Comparison of ENCODE assay signal across 18 cellular contexts in genomic region chr9:107208121-107208520, GRCh38.
DNase-seq lines count a peak whose midpoint lies in the region; ATAC-seq and TF ChIP-seq lines count a peak whose summit lies in the region.
"Had no signal": no experiment of that assay in that cellular context is flagged by ENCODE, and none has a peak within 500 bp of the region (broad histone marks: within the 10 kb centered on the region; RNA-seq: fewer than 3 reads in every experiment).

No MANE protein-coding gene starts in this region.

- H4K8ac ChIP-seq in trophoblast cell (ENCODE audit: low read depth, low read length) = no peak overlapping the region

- no peak overlapping the region for H3K9ac ChIP-seq in trophoblast cell (ENCODE audit: low read length)
- H3K9ac ChIP-seq: BLaER1 treated with 17β-estradiol and CSF1 and Interleukin-3, amounts not matched to agents 10 nM and 100 nM had no signal

- intact Hi-C loops in esophagus muscularis mucosa (cut with DNase I) = no loop called here

- no peak overlapping the region for H3K23ac ChIP-seq in trophoblast cell (ENCODE audit: low read length)

- H2BK5ac ChIP-seq in trophoblast cell (ENCODE audit: low read depth, low read length, poor library complexity) = no peak overlapping the region

- no peak overlapping the region for H2BK12ac ChIP-seq in trophoblast cell (ENCODE audit: low read length)

- H3K4me3 ChIP-seq in GM12865 (ENCODE audit: low read depth, low read length) = no peak overlapping the region
- H3K4me3 ChIP-seq in esophagus muscularis mucosa = no peak overlapping the region
- H3K4me3 ChIP-seq in trophoblast cell (ENCODE audit: low read depth, low read length) = no peak overlapping the region
- H3K4me3 ChIP-seq: BLaER1 treated with 17β-estradiol and CSF1 and Interleukin-3, amounts not matched to agents 10 nM and 100 nM; hepatocyte; K562; prostate gland; thoracic aorta had no signal

- H3K18ac ChIP-seq in trophoblast cell (ENCODE audit: low read length) = no peak overlapping the region

- H3K4me1 ChIP-seq in esophagus muscularis mucosa (no peaks in the 10 kb centered on the region), trophoblast cell (ENCODE audit: control insufficient read depth in 1 of 2, insufficient read depth in 2 of 2, low read length in 2 of 2) (peaks cover 11 to 15% of the 10 kb centered on the region in 2 experiments)
- H3K4me1 ChIP-seq: prostate gland had no signal

- no peak for TF ChIP-seq EP300 in esophagus muscularis mucosa (IDR thresholded peaks at IDR 0.05)

- no peak overlapping the region for H3K4ac ChIP-seq in trophoblast cell (ENCODE audit: low read depth, low read length)

- no peaks in the 10 kb centered on the region for H3K79me2 ChIP-seq in trophoblast cell (ENCODE audit: control insufficient read depth, insufficient read depth, low read length, poor library complexity)
- H3K79me2 ChIP-seq: hepatocyte had no signal

- no peak overlapping the region for H4K12ac ChIP-seq in trophoblast cell (ENCODE audit: low read depth, low read length)

- 75% methylated on average over 3 of the region's 3 CpGs for WGBS in esophagus muscularis mucosa
- no CpG with 5 or more reads among the region's 3 CpGs for WGBS in trophoblast cell (ENCODE audit: extremely low coverage, insufficient coverage, insufficient read length)

- H2AFZ ChIP-seq in trophoblast cell (ENCODE audit: insufficient read depth, low read length, poor library complexity) = no peak overlapping the region
- H2AFZ ChIP-seq: hepatocyte had no signal

- H3K27me3 ChIP-seq in esophagus muscularis mucosa (no peaks in the 10 kb centered on the region), trophoblast cell (ENCODE audit: insufficient read depth, low read length) (no peaks in the 10 kb centered on the region)
- H3K27me3 ChIP-seq: BLaER1 treated with 17β-estradiol and CSF1 and Interleukin-3, amounts not matched to agents 10 nM and 100 nM; hepatocyte had no signal

- H3K27ac ChIP-seq in esophagus muscularis mucosa (replicated peaks in 1 of 4) = no peak overlapping the region
- H3K27ac ChIP-seq in trophoblast cell (ENCODE audit: low read depth, low read length) = no peak overlapping the region
- H3K27ac ChIP-seq: BLaER1 treated with 17β-estradiol and CSF1 and Interleukin-3, amounts not matched to agents 10 nM and 100 nM; hepatocyte; prostate gland; thoracic aorta had no signal

- no peak for ATAC-seq in GM19023 (IDR thresholded peaks at IDR 0.05; ENCODE audit: unreplicated experiment)
- ATAC-seq: K562, natural killer cell, T-cell had no signal

- no peak overlapping the region for H3K14ac ChIP-seq in trophoblast cell (ENCODE audit: low read length)

- H3K4me2 ChIP-seq in trophoblast cell (ENCODE audit: low read length) = no peak overlapping the region
- H3K4me2 ChIP-seq: hepatocyte had no signal

- H3K79me1 ChIP-seq in trophoblast cell (ENCODE audit: low read length) = peaks cover 12% of the 10 kb centered on the region

- H3K36me3 ChIP-seq in esophagus muscularis mucosa (no peaks in the 10 kb centered on the region), trophoblast cell (ENCODE audit: control insufficient read depth in 1 of 2, insufficient read depth in 2 of 2, low read length in 2 of 2) (no peaks in the 10 kb centered on the region)
- H3K36me3 ChIP-seq: BLaER1 treated with 17β-estradiol and CSF1 and Interleukin-3, amounts not matched to agents 10 nM and 100 nM; prostate gland; thoracic aorta had no signal

- peak overlapping the region; percentile 64 for H2AK5ac ChIP-seq in trophoblast cell (ENCODE audit: low read length)

- no peak overlapping the region for H2BK120ac ChIP-seq in trophoblast cell (ENCODE audit: insufficient read depth, low read length, poor library complexity)

- H3K9me3 ChIP-seq in esophagus muscularis mucosa (peaks cover 0 to 4% (median 0%) of the 10 kb centered on the region in 4 donors), trophoblast cell (ENCODE audit: insufficient read depth, low read depth, low read length) (no peaks in the 10 kb centered on the region)
- H3K9me3 ChIP-seq: prostate gland had no signal

- no peak for TF ChIP-seq POLR2A in esophagus muscularis mucosa (IDR thresholded peaks at IDR 0.05; ENCODE audit: low read depth)

- TF ChIP-seq CTCF in GM12865 (IDR thresholded peaks at IDR 0.05; ENCODE audit: insufficient read depth, low read depth, low read length, missing control alignments) = no peak
- TF ChIP-seq CTCF in esophagus muscularis mucosa (IDR thresholded peaks at IDR 0.05) = no peak

- DNase-seq in GM12865 (ENCODE audit: low read depth) = peak; percentile 22
- DNase-seq in HT1080 (ENCODE audit: low read depth) = peak; percentile 81
- DNase-seq in esophagus muscularis mucosa (ENCODE audit: extremely low spot score) = peak; percentile 78
- no peak for DNase-seq in trophoblast cell
- no peak for DNase-seq in cerebellar cortex (ENCODE audit: low spot score)
- DNase-seq in CD1c-positive myeloid dendritic cell (ENCODE audit: extremely low spot score) = no peak
- DNase-seq: activated T-cell treated with anti-CD3 and anti-CD28 coated beads, Interleukin-2, amount 50 U/mL, for 24 hours; islet precursor cell; natural killer cell; NCI-H2029 treated with DMSO at 0.1 percent for 48 hours; NCI-H446 treated with DMSO at 0.1 percent for 48 hours; T-cell had no signal

- H4K91ac ChIP-seq in trophoblast cell (ENCODE audit: low read depth, low read length) = no peak overlapping the region

Comparison
In these comparisons a context has a peak if more than half of its experiments do, and no peak if none do; other contexts are left out.
1. DNase-seq: peak in GM12865 (single experiment), HT1080 (single experiment) and esophagus muscularis mucosa (single experiment); none in trophoblast cell (0 of 2), cerebellar cortex (single experiment) and CD1c-positive myeloid dendritic cell (single experiment).